In genomic region chr14:78071016-78071549, GRCh38 we compare ENCODE assay signal across 24 cellular contexts.
"Had no signal": no experiment of that assay in that cellular context is flagged by ENCODE, and none has a peak within 500 bp of the region (broad histone marks: within the 10 kb centered on the region; RNA-seq: fewer than 3 reads in every experiment).

No MANE protein-coding gene starts in this region.

- H2AFZ ChIP-seq: hepatocyte had no signal

- DNase-seq: colonic mucosa; effector CD8-positive, alpha-beta T cell; foreskin keratinocyte; heart left ventricle; left cardiac atrium; left lung; mesenchymal stem cell; mucosa of descending colon; naive B cell; pancreas; sigmoid colon; stimulated activated CD4-positive, alpha-beta T cell treated with anti-CD3 and anti-CD28 coated beads, Interleukin-2, amount 100 ng/mL, for 48 hours; stimulated activated naive B cell treated with anti-CD40 and anti-IgM and Interleukin-4, amounts not matched to agents 10 μg/mL and 1 μg/mL and 100 μg/mL, for 72 hours; upper lobe of left lung; uterus had no signal

- H3K79me2 ChIP-seq: hepatocyte had no signal

- H3K9me3 ChIP-seq: colonic mucosa, esophagus muscularis mucosa, gastroesophageal sphincter, heart left ventricle, left lung, mucosa of descending colon, neutrophil, pancreas, right atrium auricular region, sigmoid colon, thoracic aorta, tibial nerve, upper lobe of left lung, uterus had no signal

- FAIRE-seq: endothelial cell of umbilical vein, pancreas had no signal

- H3K27ac ChIP-seq: colonic mucosa, esophagus muscularis mucosa, foreskin keratinocyte, gastroesophageal sphincter, heart left ventricle, hepatocyte, left lung, neutrophil, pancreas, right atrium auricular region, sigmoid colon, thoracic aorta, tibial nerve, upper lobe of left lung, uterus had no signal

- H3K4me2 ChIP-seq: hepatocyte had no signal

- H3K4me1 ChIP-seq: colonic mucosa, esophagus muscularis mucosa, foreskin keratinocyte, gastroesophageal sphincter, left lung, pancreas, right atrium auricular region, sigmoid colon, upper lobe of left lung, uterus had no signal

- H3K4me3 ChIP-seq: colonic mucosa, esophagus muscularis mucosa, gastroesophageal sphincter, heart left ventricle, hepatocyte, left lung, mucosa of descending colon, pancreas, right atrium auricular region, sigmoid colon, thoracic aorta, tibial nerve, upper lobe of left lung, uterus had no signal

- H3K36me3 ChIP-seq: colonic mucosa, esophagus muscularis mucosa, gastroesophageal sphincter, heart left ventricle, left lung, neutrophil, pancreas, right atrium auricular region, sigmoid colon, thoracic aorta, tibial nerve, upper lobe of left lung, uterus had no signal

- H3K27me3 ChIP-seq: colonic mucosa, esophagus muscularis mucosa, foreskin keratinocyte, gastroesophageal sphincter, heart left ventricle, hepatocyte, left lung, neutrophil, pancreas, right atrium auricular region, sigmoid colon, tibial nerve, upper lobe of left lung, uterus had no signal

- ATAC-seq: foreskin keratinocyte; gastroesophageal sphincter; heart left ventricle; left cardiac atrium; left lung; mucosa of descending colon; natural killer cell treated with Interleukin-12 subunit alpha and Interleukin-12 subunit beta and Interleukin-15 and Interleukin-18, amount 100 ng/mL, for 72 hours; pancreas; stimulated activated naive B cell treated with anti-CD40 and anti-IgM and Interleukin-4, amounts not matched to agents 10 μg/mL and 1 μg/mL and 100 μg/mL, for 72 hours had no signal
